ENCODE assay signal across 17 cellular contexts in the genomic region with DNA sequence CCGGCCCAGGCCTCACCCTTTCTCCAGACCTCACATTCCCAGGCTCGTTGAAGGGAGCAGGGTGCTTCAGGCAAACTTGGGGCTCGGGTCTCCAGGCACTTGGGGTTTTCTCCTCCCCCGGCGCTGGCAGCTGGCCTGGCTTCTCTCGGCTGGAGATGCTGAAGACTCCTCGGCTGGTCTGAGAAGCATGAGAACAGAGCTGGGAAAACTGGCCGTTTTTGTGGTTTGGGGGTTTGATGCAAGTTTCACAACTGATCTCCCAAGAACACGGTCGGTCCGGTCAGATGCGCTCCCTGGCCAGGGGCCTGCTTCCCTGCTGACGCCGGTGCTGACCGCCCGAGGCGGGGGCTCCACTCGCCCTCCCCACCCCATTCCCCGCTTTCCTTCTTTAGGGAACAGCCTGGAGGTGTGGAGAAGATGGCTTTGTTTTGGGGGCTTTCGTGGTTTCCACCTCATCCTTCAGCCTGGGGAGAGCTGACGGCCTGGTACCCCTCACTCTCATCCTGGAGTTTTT. TPM values are rescaled to one million over a fixed set of nuclear protein-coding genes. Genes with fewer than 3 reads are reported as not detected.
"Had no signal": no experiment of that assay in that cellular context is flagged by ENCODE, and none has a peak within 500 bp of the region (broad histone marks: within the 10 kb centered on the region; RNA-seq: fewer than 3 reads in every experiment).

No MANE protein-coding gene starts in this region.

- H3K4me2 ChIP-seq: smooth muscle cell had no signal

- H3K4me3 ChIP-seq: coronary artery, esophagus muscularis mucosa, psoas muscle, right lobe of liver, smooth muscle cell, testis had no signal

- DNase-seq: activated CD4-positive, alpha-beta T cell treated with anti-CD3 and anti-CD28 coated beads for 1 hour; activated CD4-positive, alpha-beta T cell treated with anti-CD3 and anti-CD28 coated beads, Interleukin-2, amount 50 U/mL, for 4 hours; activated naive CD4-positive, alpha-beta T cell; activated naive CD8-positive, alpha-beta T cell treated with anti-CD3 and anti-CD28 coated beads, Interleukin-2, amount 10 ng/mL, durations not matched to agents 7 days and 5 days; activated T-cell treated with anti-CD3 and anti-CD28 coated beads for 4 hours; anterior cingulate cortex; brain microvascular endothelial cell; effector CD4-positive, alpha-beta T cell; psoas muscle; T1000; testis had no signal

- H3K9me3 ChIP-seq: esophagus muscularis mucosa, psoas muscle, right lobe of liver, testis had no signal

- H3K27me3 ChIP-seq: brain microvascular endothelial cell, right lobe of liver, testis had no signal

- H3K4me1 ChIP-seq: esophagus muscularis mucosa, psoas muscle, right lobe of liver, testis had no signal

- H3K27ac ChIP-seq: brain microvascular endothelial cell, coronary artery, esophagus muscularis mucosa, psoas muscle, right lobe of liver, testis, VCaP had no signal

- H3K36me3 ChIP-seq: brain microvascular endothelial cell, esophagus muscularis mucosa, right lobe of liver had no signal

RNA-seq across cellular contexts. Expression of a gene that starts 41.4 kb away (rescaled TPM):
- total RNA-seq: activated naive CD8-positive, alpha-beta T cell treated with anti-CD3 and anti-CD28 coated beads, Interleukin-2, amount 10 ng/mL, durations not matched to agents 7 days and 5 days; esophagus muscularis mucosa; osteocyte; right lobe of liver; smooth muscle cell had no signal
